ENCODE assay signal across 15 cellular contexts in genomic region chr1:32265846-32266245, GRCh38. TPM values are rescaled to one million over a fixed set of nuclear protein-coding genes. Genes with fewer than 3 reads are reported as not detected.
DNase-seq lines count a peak whose midpoint lies in the region; ATAC-seq and TF ChIP-seq lines count a peak whose summit lies in the region.
"Had no signal": no experiment of that assay in that cellular context is flagged by ENCODE, and none has a peak within 500 bp of the region (broad histone marks: within the 10 kb centered on the region; RNA-seq: fewer than 3 reads in every experiment).

No MANE protein-coding gene starts in this region.

- H3K27ac Mint-ChIP-seq in activated T-cell treated with anti-CD3 and anti-CD28 coated beads, Interleukin-2, amount 50 U/mL, for 72 hours, result peak overlapping the region; percentile 94
- H3K27ac Mint-ChIP-seq in activated CD8-positive, alpha-beta T cell treated with anti-CD3 and anti-CD28 coated beads for 36 hours, result peak overlapping the region; percentile 89
- H3K27ac Mint-ChIP-seq in natural killer cell treated with Interleukin-12 subunit alpha and Interleukin-12 subunit beta and Interleukin-15 and Interleukin-18, amount 100 ng/mL, for 72 hours, result peak overlapping the region; percentile 56 to 94

- peak overlapping the region; percentile 6 to 9 for H3K4me3 Mint-ChIP-seq in activated T-cell treated with anti-CD3 and anti-CD28 coated beads, Interleukin-2, amount 50 U/mL, for 72 hours
- no peak overlapping the region for H3K4me3 Mint-ChIP-seq in activated CD8-positive, alpha-beta T cell treated with anti-CD3 and anti-CD28 coated beads for 36 hours
- H3K4me3 Mint-ChIP-seq in natural killer cell treated with Interleukin-12 subunit alpha and Interleukin-12 subunit beta and Interleukin-15 and Interleukin-18, amount 100 ng/mL, for 72 hours, result no peak overlapping the region

- TF ChIP-seq CTCF in activated CD8-positive, alpha-beta T cell treated with anti-CD3 and anti-CD28 coated beads for 36 hours (IDR thresholded peaks at IDR 0.05), result no peak

- ATAC-seq in activated T-cell treated with anti-CD3 and anti-CD28 coated beads, Interleukin-2, amount 50 U/mL, for 72 hours (replicated peaks in 1 of 2), result no peak
- no peak for ATAC-seq in activated CD8-positive, alpha-beta T cell treated with anti-CD3 and anti-CD28 coated beads for 36 hours
- ATAC-seq in natural killer cell treated with Interleukin-12 subunit alpha and Interleukin-12 subunit beta and Interleukin-15 and Interleukin-18, amount 100 ng/mL, for 72 hours, result no peak
- ATAC-seq in GM19351 (IDR thresholded peaks at IDR 0.05; ENCODE audit: unreplicated experiment) (no peak), GM18873 (IDR thresholded peaks at IDR 0.05; ENCODE audit: low FRiP score, unreplicated experiment) (no peak)
- ATAC-seq: foreskin keratinocyte, mucosa of descending colon had no signal

- POLR2A ChIA-PET in activated CD8-positive, alpha-beta T cell treated with anti-CD3 and anti-CD28 coated beads for 36 hours (lab: Charles Lee), result interaction anchor here (0.6 to 9.1 kb wide), 3 partner anchors 14 to 66 kb away, joined by 3 to 93 read pairs (median 5); partner anchors contain the start of gene LCK

- DNase-seq in activated T-cell treated with anti-CD3 and anti-CD28 coated beads, Interleukin-2, amount 50 U/mL, for 72 hours, result no peak
- DNase-seq in activated T-cell treated with anti-CD3 and anti-CD28 coated beads, Interleukin-2, amount 50 U/mL, for 1 hour, result no peak
- no peak for DNase-seq in activated CD8-positive, alpha-beta T cell treated with anti-CD3 and anti-CD28 coated beads for 36 hours
- no peak for DNase-seq in natural killer cell treated with Interleukin-12 subunit alpha and Interleukin-12 subunit beta and Interleukin-15 and Interleukin-18, amount 100 ng/mL, for 72 hours (ENCODE audit: low spot score)
- DNase-seq: foreskin keratinocyte; GF-D8; mucosa of descending colon; NCI-H1105 treated with DMSO at 0.1 percent for 48 hours; SIG-M5; stimulated activated CD4-positive, alpha-beta T cell treated with anti-CD3 and anti-CD28 coated beads, Interleukin-2, amount 100 ng/mL, for 48 hours; stimulated activated CD8-positive, alpha-beta memory T cell treated with anti-CD3 and anti-CD28 coated beads, Interleukin-4, amount 100 ng/mL, for 48 hours; transverse colon had no signal

- CTCF ChIA-PET in activated CD8-positive, alpha-beta T cell treated with anti-CD3 and anti-CD28 coated beads for 36 hours (lab: Charles Lee), result interaction anchor here (1.6 to 2.2 kb wide), 6 partner anchors 8 to 50 kb away, joined by 3 to 13 read pairs (median 4); partner anchors contain the start of gene LCK

- intact Hi-C loops in activated CD8-positive, alpha-beta T cell treated with anti-CD3 and anti-CD28 coated beads for 36 hours (cut with micrococcal nuclease), result no loop called here

- H3K36me3 Mint-ChIP-seq in activated T-cell treated with anti-CD3 and anti-CD28 coated beads, Interleukin-2, amount 50 U/mL, for 72 hours (ENCODE audit: insufficient read depth in 2 of 2), result peaks cover 3 to 12% of the 10 kb centered on the region in 2 donors
- peaks cover 41% of the 10 kb centered on the region for H3K36me3 Mint-ChIP-seq in activated CD8-positive, alpha-beta T cell treated with anti-CD3 and anti-CD28 coated beads for 36 hours (ENCODE audit: low read depth)
- H3K36me3 Mint-ChIP-seq in natural killer cell treated with Interleukin-12 subunit alpha and Interleukin-12 subunit beta and Interleukin-15 and Interleukin-18, amount 100 ng/mL, for 72 hours, result peaks cover 6% of the 10 kb centered on the region

- no peaks in the 10 kb centered on the region for H3K27me3 Mint-ChIP-seq in activated T-cell treated with anti-CD3 and anti-CD28 coated beads, Interleukin-2, amount 50 U/mL, for 72 hours (ENCODE audit: low read depth)
- H3K27me3 Mint-ChIP-seq in activated CD8-positive, alpha-beta T cell treated with anti-CD3 and anti-CD28 coated beads for 36 hours, result no peaks in the 10 kb centered on the region
- H3K27me3 Mint-ChIP-seq in natural killer cell treated with Interleukin-12 subunit alpha and Interleukin-12 subunit beta and Interleukin-15 and Interleukin-18, amount 100 ng/mL, for 72 hours, result no peaks in the 10 kb centered on the region

- H3K4me1 Mint-ChIP-seq in activated T-cell treated with anti-CD3 and anti-CD28 coated beads, Interleukin-2, amount 50 U/mL, for 72 hours (ENCODE audit: low read depth), result peaks cover 58% of the 10 kb centered on the region
- peaks cover 44% of the 10 kb centered on the region for H3K4me1 Mint-ChIP-seq in activated CD8-positive, alpha-beta T cell treated with anti-CD3 and anti-CD28 coated beads for 36 hours (ENCODE audit: low read depth)
- peaks cover 24 to 26% of the 10 kb centered on the region in 2 donors for H3K4me1 Mint-ChIP-seq in natural killer cell treated with Interleukin-12 subunit alpha and Interleukin-12 subunit beta and Interleukin-15 and Interleukin-18, amount 100 ng/mL, for 72 hours (ENCODE audit: low read depth in 2 of 2)

- H3K9me3 Mint-ChIP-seq in activated T-cell treated with anti-CD3 and anti-CD28 coated beads, Interleukin-2, amount 50 U/mL, for 72 hours, result peaks cover 0 to 2% of the 10 kb centered on the region in 2 donors
- H3K9me3 Mint-ChIP-seq in activated CD8-positive, alpha-beta T cell treated with anti-CD3 and anti-CD28 coated beads for 36 hours, result no peaks in the 10 kb centered on the region
- peaks cover 3% of the 10 kb centered on the region for H3K9me3 Mint-ChIP-seq in natural killer cell treated with Interleukin-12 subunit alpha and Interleukin-12 subunit beta and Interleukin-15 and Interleukin-18, amount 100 ng/mL, for 72 hours

RNA-seq across cellular contexts. Expression of gene LCK, which starts 14.8 kb away (rescaled TPM):
- 100 to 1,000 TPM; 227 to 254 TPM for total RNA-seq in activated T-cell treated with anti-CD3 and anti-CD28 coated beads, Interleukin-2, amount 50 U/mL, for 72 hours
- total RNA-seq in activated CD8-positive, alpha-beta T cell treated with anti-CD3 and anti-CD28 coated beads for 36 hours, result 100 to 1,000 TPM; 289 to 292 TPM
- 100 to 1,000 TPM in 1 of 2 donors, 10 to 100 TPM in 1; 66.4 to 140 TPM for total RNA-seq in natural killer cell treated with Interleukin-12 subunit alpha and Interleukin-12 subunit beta and Interleukin-15 and Interleukin-18, amount 100 ng/mL, for 72 hours
- total RNA-seq: osteoblast had no signal

RNA-seq across cellular contexts. Expression of gene FAM167B, which starts 18.8 kb away (rescaled TPM):
- 1 to 10 TPM; 1.6 to 1.9 TPM for total RNA-seq in activated T-cell treated with anti-CD3 and anti-CD28 coated beads, Interleukin-2, amount 50 U/mL, for 72 hours
- under 1 TPM; 0.38 to 0.89 TPM for total RNA-seq in activated CD8-positive, alpha-beta T cell treated with anti-CD3 and anti-CD28 coated beads for 36 hours
- under 1 TPM in 1 of 2 donors, not detected in 1; 0.47 TPM for total RNA-seq in natural killer cell treated with Interleukin-12 subunit alpha and Interleukin-12 subunit beta and Interleukin-15 and Interleukin-18, amount 100 ng/mL, for 72 hours

RNA-seq across cellular contexts. Expression of gene HDAC1, which starts 26.0 kb away (rescaled TPM):
- total RNA-seq in activated T-cell treated with anti-CD3 and anti-CD28 coated beads, Interleukin-2, amount 50 U/mL, for 72 hours, result 100 to 1,000 TPM; 149 to 157 TPM
- total RNA-seq in activated CD8-positive, alpha-beta T cell treated with anti-CD3 and anti-CD28 coated beads for 36 hours, result 100 to 1,000 TPM; 126 to 127 TPM
- 100 to 1,000 TPM; 186 to 225 TPM for total RNA-seq in natural killer cell treated with Interleukin-12 subunit alpha and Interleukin-12 subunit beta and Interleukin-15 and Interleukin-18, amount 100 ng/mL, for 72 hours

RNA-seq across cellular contexts. Expression of gene EIF3I, which starts 43.6 kb away (rescaled TPM):
- total RNA-seq in activated T-cell treated with anti-CD3 and anti-CD28 coated beads, Interleukin-2, amount 50 U/mL, for 72 hours, result 100 to 1,000 TPM; 241 to 276 TPM
- total RNA-seq in activated CD8-positive, alpha-beta T cell treated with anti-CD3 and anti-CD28 coated beads for 36 hours, result 100 to 1,000 TPM; 328 to 335 TPM
- 100 to 1,000 TPM; 220 to 244 TPM for total RNA-seq in natural killer cell treated with Interleukin-12 subunit alpha and Interleukin-12 subunit beta and Interleukin-15 and Interleukin-18, amount 100 ng/mL, for 72 hours

RNA-seq across cellular contexts. Expression of gene TMEM234, which starts 43.7 kb away (rescaled TPM):
- total RNA-seq in activated T-cell treated with anti-CD3 and anti-CD28 coated beads, Interleukin-2, amount 50 U/mL, for 72 hours, result 10 to 100 TPM in 1 of 2 donors, 1 to 10 TPM in 1; 9.8 to 10.5 TPM
- 1 to 10 TPM; 6.9 to 7.7 TPM for total RNA-seq in activated CD8-positive, alpha-beta T cell treated with anti-CD3 and anti-CD28 coated beads for 36 hours
- 10 to 100 TPM; 15.6 to 15.8 TPM for total RNA-seq in natural killer cell treated with Interleukin-12 subunit alpha and Interleukin-12 subunit beta and Interleukin-15 and Interleukin-18, amount 100 ng/mL, for 72 hours

Comparison
In these comparisons a context has a peak if more than half of its experiments do, and no peak if none do; other contexts are left out.
1. H3K4me3 Mint-ChIP-seq: peak in activated T-cell treated with anti-CD3 and anti-CD28 coated beads, Interleukin-2, amount 50 U/mL, for 72 hours (2 of 2); none in activated CD8-positive, alpha-beta T cell treated with anti-CD3 and anti-CD28 coated beads for 36 hours (single experiment) and natural killer cell treated with Interleukin-12 subunit alpha and Interleukin-12 subunit beta and Interleukin-15 and Interleukin-18, amount 100 ng/mL, for 72 hours (single experiment).
2. Peak in every context shown above with its lines, with median percentiles within 50 percentile points of each other: H3K27ac Mint-ChIP-seq.